In the genomic region with DNA sequence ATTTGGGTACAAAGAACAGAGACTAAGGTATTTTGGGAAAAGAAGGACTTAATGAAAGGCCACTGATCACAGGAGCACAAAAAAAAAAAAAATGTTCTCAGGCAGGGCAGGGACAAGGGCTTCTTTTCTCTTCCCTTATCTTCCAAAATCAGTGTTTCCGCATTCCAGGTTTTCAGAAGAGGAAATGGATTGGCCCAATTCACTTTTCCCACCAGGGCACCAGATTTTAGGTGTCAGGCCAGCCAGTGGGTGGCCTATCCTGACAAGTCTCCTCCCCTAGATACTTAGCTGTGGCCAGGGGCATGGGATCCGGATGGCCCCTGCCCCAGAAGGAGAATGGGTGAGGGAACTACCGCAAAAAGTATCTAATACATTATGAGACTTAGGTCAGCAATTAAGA, we compare ENCODE assay signal across 16 cellular contexts.
"Had no signal": no experiment of that assay in that cellular context is flagged by ENCODE, and none has a peak within 500 bp of the region (broad histone marks: within the 10 kb centered on the region; RNA-seq: fewer than 3 reads in every experiment).

No MANE protein-coding gene starts in this region.

- H3K27ac Mint-ChIP-seq: activated CD4-positive, alpha-beta memory T cell treated with anti-CD3 and anti-CD28 coated beads for 36 hours; activated naive CD4-positive, alpha-beta T cell treated with anti-CD3 and anti-CD28 coated beads for 36 hours; naive thymus-derived CD4-positive, alpha-beta T cell; T-helper 1 cell treated with Interleukin-12 subunit alpha and Interleukin-12 subunit beta and Interleukin-4 antibody, amounts not matched to agents 30 μg/mL and 1 μg/mL, for 36 hours had no signal

- H3K4me1 ChIP-seq: heart left ventricle, psoas muscle, right atrium auricular region, thyroid gland had no signal

- H3K4me3 ChIP-seq: cardiac muscle cell, heart left ventricle, lung, psoas muscle, right atrium auricular region, thyroid gland had no signal

- DNase-seq: activated CD4-positive, alpha-beta memory T cell treated with anti-CD3 and anti-CD28 coated beads for 36 hours; activated CD4-positive, alpha-beta T cell treated with anti-CD3 and anti-CD28 coated beads for 4 hours; activated CD4-positive, CD25-positive, alpha-beta regulatory T cell; activated naive CD4-positive, alpha-beta T cell treated with anti-CD3 and anti-CD28 coated beads for 36 hours; activated T-cell treated with anti-CD3 and anti-CD28 coated beads, Interleukin-2, amount 50 U/mL, for 48 hours; heart left ventricle; naive thymus-derived CD4-positive, alpha-beta T cell; psoas muscle; stimulated activated CD4-positive, alpha-beta T cell treated with anti-CD3 and anti-CD28 coated beads, Interleukin-4, amount 100 ng/mL, for 4 hours; stimulated activated naive CD8-positive, alpha-beta T cell treated with anti-CD3 and anti-CD28 coated beads, Interleukin-15, Interleukin-2, amounts not matched to agents 100 U/mL and 50 U/mL, for 24 hours; thyroid gland had no signal

- H3K27me3 ChIP-seq: cardiac muscle cell, heart left ventricle, right atrium auricular region, thyroid gland had no signal

- H3K36me3 ChIP-seq: cardiac muscle cell, heart left ventricle, right atrium auricular region, thyroid gland had no signal

- ATAC-seq: heart left ventricle; left lobe of liver; naive thymus-derived CD4-positive, alpha-beta T cell; psoas muscle; stimulated activated naive CD8-positive, alpha-beta T cell treated with anti-CD3 and anti-CD28 coated beads, Interleukin-15, Interleukin-2, amounts not matched to agents 100 U/mL and 50 U/mL, for 24 hours had no signal

- H3K27ac ChIP-seq: cardiac muscle cell, heart left ventricle, psoas muscle, right atrium auricular region, thyroid gland had no signal

- H3K36me3 Mint-ChIP-seq: activated CD4-positive, alpha-beta memory T cell treated with anti-CD3 and anti-CD28 coated beads for 36 hours; naive thymus-derived CD4-positive, alpha-beta T cell had no signal

- H3K9me3 ChIP-seq: heart left ventricle, psoas muscle, right atrium auricular region, thyroid gland had no signal

- H3K9me3 Mint-ChIP-seq: activated CD4-positive, alpha-beta memory T cell treated with anti-CD3 and anti-CD28 coated beads for 36 hours; activated naive CD4-positive, alpha-beta T cell treated with anti-CD3 and anti-CD28 coated beads for 36 hours; T-helper 1 cell treated with Interleukin-12 subunit alpha and Interleukin-12 subunit beta and Interleukin-4 antibody, amounts not matched to agents 30 μg/mL and 1 μg/mL, for 36 hours had no signal
